1 cellular context compared by ENCODE assay signal in the genomic region with DNA sequence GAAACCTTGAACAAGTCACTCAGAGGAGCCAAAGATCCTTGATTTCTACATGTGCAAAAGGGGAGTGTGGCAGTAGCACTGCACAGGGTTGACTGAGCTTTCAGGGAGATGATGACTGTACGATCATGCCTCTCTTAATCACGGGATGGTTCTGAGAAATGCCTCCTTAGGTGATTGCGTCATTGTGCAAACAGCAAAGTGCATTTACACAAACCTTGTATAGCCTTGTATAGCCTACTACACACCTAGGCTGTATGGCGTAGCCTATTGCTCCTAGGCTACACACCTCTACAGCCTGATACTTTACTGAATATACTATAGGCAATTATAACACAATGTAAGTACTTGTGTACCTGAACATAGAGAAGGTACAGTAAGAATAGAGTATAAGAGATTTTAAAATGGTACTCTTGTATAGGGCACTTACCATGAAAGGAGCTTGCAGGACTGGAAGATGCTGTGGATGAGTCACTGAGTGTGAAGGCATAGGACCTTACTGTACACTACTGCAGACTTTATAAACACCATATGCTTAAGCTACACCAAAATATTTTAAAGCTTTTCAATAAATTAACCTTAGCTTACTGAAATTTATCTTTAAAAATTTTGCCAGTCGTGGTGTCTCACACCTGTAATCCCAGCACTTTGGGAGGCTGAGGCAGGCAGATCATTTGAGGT.
A peak's percentile ranks its signal among the peaks of the same experiment; 100 is the strongest.
TF ChIP-seq lines count a peak whose summit lies in the region.

No MANE protein-coding gene starts in this region.

TF ChIP-seq in K562, 482 proteins besides CTCF, POLR2A, EP300 and RAD21 (continued from another document):
- TF ChIP-seq FOSL1 (tag; conservative IDR thresholded peaks at IDR 0.05) (peak; percentile 36), CEBPB (tag; IDR thresholded peaks at IDR 0.05) (peak; percentile 88), CEBPG (CRISPR knock-in tag; IDR thresholded peaks at IDR 0.05) (peak; percentile 45; the same call in 1 of the 2 replicates), CEBPG (tag; conservative IDR thresholded peaks at IDR 0.05 in 1 of 2, IDR thresholded peaks at IDR 0.05 in 1 of 2) (peak; percentile 77 to 90), JUND (IDR thresholded peaks at IDR 0.05; ENCODE audit: borderline replicate concordance, low read depth, low read length) (peak; percentile 20; the same call in 1 of the 2 replicates), JUND (tag; IDR thresholded peaks at IDR 0.05; ENCODE audit: borderline replicate concordance, low read depth, low read length) (0 out of 3 replicates have a peak, but pooled peaks have one; percentile 18), CTBP1 (IDR thresholded peaks at IDR 0.05; ENCODE audit: borderline replicate concordance) (0 out of 2 replicates have a peak, but pooled peaks have one; percentile 35)
- TF ChIP-seq, protein P1, sequence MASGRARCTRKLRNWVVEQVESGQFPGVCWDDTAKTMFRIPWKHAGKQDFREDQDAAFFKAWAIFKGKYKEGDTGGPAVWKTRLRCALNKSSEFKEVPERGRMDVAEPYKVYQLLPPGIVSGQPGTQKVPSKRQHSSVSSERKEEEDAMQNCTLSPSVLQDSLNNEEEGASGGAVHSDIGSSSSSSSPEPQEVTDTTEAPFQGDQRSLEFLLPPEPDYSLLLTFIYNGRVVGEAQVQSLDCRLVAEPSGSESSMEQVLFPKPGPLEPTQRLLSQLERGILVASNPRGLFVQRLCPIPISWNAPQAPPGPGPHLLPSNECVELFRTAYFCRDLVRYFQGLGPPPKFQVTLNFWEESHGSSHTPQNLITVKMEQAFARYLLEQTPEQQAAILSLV (tag; IDR thresholded peaks at IDR 0.05) = peak; percentile 55; the same call in 1 of the 2 replicates
